In genomic region chr14:50932159-50932558, GRCh38 we compare ENCODE assay signal across 11 cellular contexts.
"Had no signal": no experiment of that assay in that cellular context is flagged by ENCODE, and none has a peak within 500 bp of the region (broad histone marks: within the 10 kb centered on the region; RNA-seq: fewer than 3 reads in every experiment).

No MANE protein-coding gene starts in this region.

- H3K4me3 ChIP-seq: gastrocnemius medialis, right atrium auricular region, skin epidermis, thyroid gland had no signal

- H3K27me3 ChIP-seq: gastrocnemius medialis, right atrium auricular region, thyroid gland had no signal

- H3K4me1 ChIP-seq: right atrium auricular region, thyroid gland had no signal

- H3K27ac ChIP-seq: gastrocnemius medialis, right atrium auricular region, skin epidermis, thyroid gland had no signal

- H3K36me3 ChIP-seq: gastrocnemius medialis had no signal

- H3K9me3 ChIP-seq: gastrocnemius medialis, right atrium auricular region, thyroid gland had no signal

- DNase-seq: activated CD4-positive, alpha-beta T cell treated with anti-CD3 and anti-CD28 coated beads for 4 hours; activated CD8-positive, alpha-beta memory T cell treated with anti-CD3 and anti-CD28 coated beads, Interleukin-2, amount 50 U/mL, for 48 hours; activated CD8-positive, alpha-beta T cell treated with anti-CD3 and anti-CD28 coated beads for 36 hours; activated naive CD8-positive, alpha-beta T cell treated with anti-CD3 and anti-CD28 coated beads, Interleukin-2, amount 10 ng/mL, durations not matched to agents 7 days and 5 days; cerebellar nuclear complex; gastrocnemius medialis; kidney; stimulated activated CD4-positive, alpha-beta T cell treated with anti-CD3 and anti-CD28 coated beads, Interleukin-4, amount 100 ng/mL, for 4 hours; thyroid gland had no signal

- ATAC-seq: activated CD8-positive, alpha-beta T cell treated with anti-CD3 and anti-CD28 coated beads for 36 hours; gastrocnemius medialis had no signal
